ENCODE assay signal across 1 cellular context in the genomic region with DNA sequence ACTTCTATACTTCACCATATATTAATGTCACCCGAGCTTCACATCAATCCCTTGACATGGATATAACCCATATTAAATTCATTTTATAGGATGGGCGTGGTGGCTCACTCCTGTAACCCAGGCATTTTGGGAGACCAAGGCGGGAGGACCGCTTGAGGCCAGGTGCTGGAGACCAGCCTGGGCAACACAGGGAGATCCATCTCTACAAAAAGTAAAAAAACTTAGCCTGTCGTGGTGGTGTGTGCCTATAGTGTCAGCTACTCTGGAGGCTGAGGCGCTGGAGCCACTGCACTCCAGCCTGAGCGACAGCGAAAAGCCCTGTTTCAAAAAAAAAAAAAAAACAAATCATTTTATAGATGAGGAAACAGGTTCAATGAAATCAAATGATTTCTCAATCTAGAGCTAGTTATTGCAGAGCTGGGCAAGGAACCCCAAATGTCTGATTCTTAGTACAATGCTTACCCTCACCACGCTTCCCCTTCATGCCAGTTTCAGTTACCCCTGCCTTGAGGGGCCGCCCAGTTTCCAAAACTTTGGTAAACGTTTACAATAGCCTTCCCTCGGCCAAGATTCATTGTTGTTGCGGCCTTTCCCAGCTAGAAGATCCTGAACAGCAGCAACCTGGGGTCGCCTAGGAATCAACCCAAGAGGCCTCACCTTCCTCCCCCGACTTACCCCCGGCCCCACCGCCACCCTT.
TF ChIP-seq lines count a peak whose summit lies in the region.

No MANE protein-coding gene starts in this region.

TF ChIP-seq in GM12878, 131 proteins besides CTCF, POLR2A, EP300 and RAD21:
- no peak for TF ChIP-seq EZH2 (IDR thresholded peaks at IDR 0.05; ENCODE audit: borderline replicate concordance, control insufficient read depth, low read depth, low read length)
- TF ChIP-seq ZNF207 (IDR thresholded peaks at IDR 0.05; ENCODE audit: borderline replicate concordance), result no peak
- TF ChIP-seq MYC (IDR thresholded peaks at IDR 0.05; ENCODE audit: insufficient read depth, insufficient read length, insufficient replicate concordance, low read length, severe bottlenecking), result no peak
- TF ChIP-seq MTA3 (IDR thresholded peaks at IDR 0.05; ENCODE audit: borderline replicate concordance, low read length), result 0 out of 2 replicates have a peak, but pooled peaks have one; percentile 52
- TF ChIP-seq, protein P1, sequence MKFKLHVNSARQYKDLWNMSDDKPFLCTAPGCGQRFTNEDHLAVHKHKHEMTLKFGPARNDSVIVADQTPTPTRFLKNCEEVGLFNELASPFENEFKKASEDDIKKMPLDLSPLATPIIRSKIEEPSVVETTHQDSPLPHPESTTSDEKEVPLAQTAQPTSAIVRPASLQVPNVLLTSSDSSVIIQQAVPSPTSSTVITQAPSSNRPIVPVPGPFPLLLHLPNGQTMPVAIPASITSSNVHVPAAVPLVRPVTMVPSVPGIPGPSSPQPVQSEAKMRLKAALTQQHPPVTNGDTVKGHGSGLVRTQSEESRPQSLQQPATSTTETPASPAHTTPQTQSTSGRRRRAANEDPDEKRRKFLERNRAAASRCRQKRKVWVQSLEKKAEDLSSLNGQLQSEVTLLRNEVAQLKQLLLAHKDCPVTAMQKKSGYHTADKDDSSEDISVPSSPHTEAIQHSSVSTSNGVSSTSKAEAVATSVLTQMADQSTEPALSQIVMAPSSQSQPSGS (IDR thresholded peaks at IDR 0.05; ENCODE audit: low read length), result no peak
